In genomic region chr1:18233176-18233864, GRCh38 we compare ENCODE assay signal across 23 cellular contexts.
"Had no signal": no experiment of that assay in that cellular context is flagged by ENCODE, and none has a peak within 500 bp of the region (broad histone marks: within the 10 kb centered on the region; RNA-seq: fewer than 3 reads in every experiment).

No MANE protein-coding gene starts in this region.

- H3K4me1 ChIP-seq: breast epithelium, Peyer's patch, SJSA1 had no signal

- H3K36me3 ChIP-seq: breast epithelium, Peyer's patch, SJSA1 had no signal

- DNase-seq: activated B cell treated with CpG ODN at 0.5 μM for 24 hours; activated CD4-positive, alpha-beta T cell treated with anti-CD3 and anti-CD28 coated beads for 1 hour; activated CD4-positive, alpha-beta T cell treated with anti-CD3 and anti-CD28 coated beads, Interleukin-2, amount 10 ng/mL, durations not matched to agents 24 days and 14 days; activated CD4-positive, alpha-beta T cell treated with anti-CD3 and anti-CD28 coated beads, Interleukin-2, amount 50 U/mL, for 48 hours; activated CD8-positive, alpha-beta memory T cell treated with anti-CD3 and anti-CD28 coated beads, Interleukin-2, amount 10 ng/mL, durations not matched to agents 7 days and 5 days; activated effector memory CD4-positive, alpha-beta T cell treated with Interleukin-2 at 50 U/mL for 16 hours; activated naive CD4-positive, alpha-beta T cell; activated T-cell treated with anti-CD3 and anti-CD28 coated beads, Interleukin-2, amount 50 U/mL, for 24 hours; aorta; Kasumi-1; NCI-H1105 treated with DMSO at 0.1 percent for 48 hours; NCI-H1436 treated with DMSO at 0.1 percent for 48 hours; NCI-H187; NCI-H2081; NCI-H446; NCI-H524; Peyer's patch; Right ventricle myocardium superior; T-helper 17 cell; T-helper 9 cell had no signal

- H3K27ac ChIP-seq: breast epithelium, Peyer's patch, RWPE1, SJSA1 had no signal

- H3K27me3 ChIP-seq: Peyer's patch, SJSA1 had no signal

- ATAC-seq: activated CD8-positive, alpha-beta memory T cell treated with anti-CD3 and anti-CD28 coated beads, Interleukin-2, amount 10 ng/mL, durations not matched to agents 7 days and 5 days; T-helper 17 cell had no signal

- H3K4me3 ChIP-seq: breast epithelium, Peyer's patch, SJSA1 had no signal
